In the genomic region with DNA sequence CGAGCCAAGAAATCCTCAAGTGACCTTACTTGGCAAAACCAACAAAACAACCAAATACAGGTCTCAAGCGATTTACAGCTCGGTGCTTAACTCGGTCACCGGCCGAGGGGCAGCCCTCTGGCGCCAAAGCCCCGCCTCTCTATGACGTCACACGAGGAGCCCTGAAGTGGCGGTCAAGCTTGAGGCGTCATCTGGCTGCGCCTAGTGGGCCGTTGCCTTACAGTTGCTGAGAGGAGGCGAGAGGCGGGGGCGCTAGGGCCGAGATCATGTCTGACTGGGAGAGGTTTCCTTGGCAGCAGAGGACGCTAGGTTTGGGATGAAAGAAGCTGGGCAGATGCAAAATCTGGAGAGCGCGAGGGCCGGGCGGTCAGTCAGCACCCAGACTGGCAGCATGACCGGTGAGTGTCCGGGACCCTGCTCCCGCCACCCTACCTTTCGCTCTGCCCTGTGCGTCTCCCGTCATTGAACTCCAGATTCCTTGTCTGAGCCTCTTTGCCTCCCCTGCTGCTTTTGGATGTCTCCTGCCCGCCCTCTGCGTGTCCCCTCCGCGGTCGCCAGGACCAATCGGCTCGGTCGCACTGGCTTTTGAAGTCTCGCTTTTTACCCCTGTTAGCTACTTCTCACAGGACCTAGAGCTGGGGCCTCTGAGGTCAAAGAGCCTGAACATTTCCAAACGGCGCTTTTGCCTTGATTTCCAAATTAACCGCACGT, we compare ENCODE assay signal across 8 cellular contexts. TPM values are rescaled to one million over a fixed set of nuclear protein-coding genes. Genes with fewer than 3 reads are reported as not detected.
DNase-seq lines count a peak whose midpoint lies in the region; ATAC-seq and TF ChIP-seq lines count a peak whose summit lies in the region.

A gene (plus strand): TSS at position 204 of the 711 bp plus-strand sequence. CDS start 113 bp downstream, at position 317.

- ATAC-seq in GM19023 (IDR thresholded peaks at IDR 0.05; ENCODE audit: unreplicated experiment) (peak; percentile 96), HG03342 (IDR thresholded peaks at IDR 0.05; ENCODE audit: unreplicated experiment) (peak; percentile 97)

- H3K4me3 ChIP-seq in choroid plexus epithelial cell (ENCODE audit: low read depth, low read length) (peak within 1 kb of the TSS; percentile 91), kidney epithelial cell (ENCODE audit: low read depth, low read length) (peak within 1 kb of the TSS; percentile 100)

- H3K27me3 ChIP-seq in kidney epithelial cell (ENCODE audit: control insufficient read depth, insufficient read depth, low read length): no peaks in the 10 kb centered on the region

- peaks cover 2% of the 10 kb centered on the region for H3K36me3 ChIP-seq in kidney epithelial cell (ENCODE audit: control insufficient read depth, insufficient read depth, low read length)

- peak; percentile 78 for DNase-seq in AG09319 (ENCODE audit: extremely low read depth, low read depth)
- DNase-seq in NCI-H510A treated with DMSO at 0.1 percent for 48 hours (lab: John Stamatoyannopoulos, UW): peak; percentile 75
- DNase-seq in activated CD4-positive, alpha-beta T cell treated with anti-CD3 and anti-CD28 coated beads for 24 hours (ENCODE audit: low read depth in 2 of 2): peak; percentile 75 to 95
- DNase-seq in choroid plexus epithelial cell (ENCODE audit: low read depth): peak; percentile 96
- peak; percentile 76 for DNase-seq in kidney epithelial cell (ENCODE audit: low read depth)
- DNase-seq in stimulated activated CD4-positive, alpha-beta T cell treated with anti-CD3 and anti-CD28 coated beads, Interleukin-15, amount 100 ng/mL, for 48 hours (ENCODE audit: low read depth in 2 of 2): peak; percentile 84 to 94

- no peak for TF ChIP-seq CTCF in AG09319 (IDR thresholded peaks at IDR 0.05; ENCODE audit: low read depth, low read length)
- no peak for TF ChIP-seq CTCF in choroid plexus epithelial cell (conservative IDR thresholded peaks at IDR 0.05; ENCODE audit: low read depth, low read length)
- no peak for TF ChIP-seq CTCF in kidney epithelial cell (IDR thresholded peaks at IDR 0.05; ENCODE audit: insufficient read depth, low read length, poor library complexity, severe bottlenecking)

RNA-seq across cellular contexts. Expression of the gene that starts here (rescaled TPM):
- 4.8 and 7.6 TPM in 2 replicates for total RNA-seq in kidney epithelial cell

Comparison
In these comparisons a context has a peak if more than half of its experiments do, and no peak if none do; other contexts are left out.
1. Peak in every context shown above with its lines: DNase-seq, ATAC-seq and H3K4me3 ChIP-seq.